Comparison of ENCODE assay signal across 23 cellular contexts in the genomic region with DNA sequence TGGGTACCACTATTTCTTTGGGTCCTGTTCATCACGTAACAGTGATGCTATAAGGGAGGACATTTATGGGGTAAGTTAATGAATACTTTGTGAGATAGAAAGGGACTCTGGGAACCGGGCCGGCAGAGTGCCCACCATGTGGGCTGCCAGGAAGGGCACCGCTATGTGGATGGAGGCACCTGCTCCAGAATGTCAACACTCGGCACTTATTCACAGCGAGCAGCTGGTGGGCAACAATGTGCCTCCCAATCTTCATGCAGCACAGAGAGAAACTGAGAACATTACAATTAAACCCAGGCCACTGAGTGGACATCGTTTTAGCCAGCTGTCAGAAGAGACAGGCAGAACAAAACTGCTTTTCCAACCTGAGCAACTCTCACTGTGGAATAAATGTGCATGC. TPM values are rescaled to one million over a fixed set of nuclear protein-coding genes. Genes with fewer than 3 reads are reported as not detected.
DNase-seq lines count a peak whose midpoint lies in the region; ATAC-seq, FAIRE-seq and TF ChIP-seq lines count a peak whose summit lies in the region.
"Had no signal": no experiment of that assay in that cellular context is flagged by ENCODE, and none has a peak within 500 bp of the region (broad histone marks: within the 10 kb centered on the region; RNA-seq: fewer than 3 reads in every experiment).

No MANE protein-coding gene starts in this region.

- TF ChIP-seq EP300 in A549 (IDR thresholded peaks at IDR 0.05) = no peak

- H3K27me3 ChIP-seq in trophoblast cell (ENCODE audit: insufficient read depth, low read length) (no peaks in the 10 kb centered on the region), H9 (ENCODE audit: insufficient read depth, low read length) (no peaks in the 10 kb centered on the region)

- H3K9me3 Mint-ChIP-seq in H9 = peaks cover 5% of the 10 kb centered on the region in 2 experiments; a peak in 4 of 5 replicates

- no peak overlapping the region for H3K56ac ChIP-seq in H9 (ENCODE audit: insufficient read length, low read depth, low read length)

- no peak overlapping the region for H3T11ph ChIP-seq in H9 (ENCODE audit: low read length)

- H3K27ac ChIP-seq in A549 (peak overlapping the region; percentile 47 to 68; a peak in 5 of 6 replicates), trophoblast cell (ENCODE audit: low read depth, low read length) (no peak overlapping the region), H9 (ENCODE audit: insufficient read length, low read depth, low read length) (no peak overlapping the region)
- H3K27ac ChIP-seq: C4-2B, HL-60, SK-N-MC had no signal

- ATAC-seq in A549 (no peak), GM19467 (IDR thresholded peaks at IDR 0.05; ENCODE audit: unreplicated experiment) (no peak)

- H3K23ac ChIP-seq in trophoblast cell (ENCODE audit: low read length) (no peak overlapping the region), H9 (ENCODE audit: insufficient read length, low read depth, low read length) (no peak overlapping the region)

- H3K9me3 ChIP-seq in A549 (peaks cover 17% of the 10 kb centered on the region), trophoblast cell (ENCODE audit: insufficient read depth, low read depth, low read length) (peaks cover 4% of the 10 kb centered on the region), H9 (ENCODE audit: control insufficient read depth, low read depth, low read length) (no peaks in the 10 kb centered on the region)

- no peaks in the 10 kb centered on the region for H3K36me3 ChIP-seq in trophoblast cell (ENCODE audit: control insufficient read depth in 1 of 2, insufficient read depth in 2 of 2, low read length in 2 of 2)
- H3K36me3 ChIP-seq: HAP-1 had no signal

- H2BK15ac ChIP-seq in H9 (ENCODE audit: low read depth, low read length) = no peak overlapping the region

- peaks cover 0 to 4% (median 3%) of the 10 kb centered on the region in 3 experiments; a peak in 1 of 7 replicates for H3K36me3 Mint-ChIP-seq in H9 (ENCODE audit: insufficient read depth in 1 of 3, low read depth in 3 of 3)

- H2AK5ac ChIP-seq in trophoblast cell (ENCODE audit: low read length) (no peak overlapping the region), H9 (ENCODE audit: insufficient read length, low read length) (no peak overlapping the region)

- H2BK5ac ChIP-seq in trophoblast cell (ENCODE audit: low read depth, low read length, poor library complexity) (no peak overlapping the region), H9 (ENCODE audit: insufficient read length, low read length) (no peak overlapping the region)

- H4K20me1 ChIP-seq in H9 (ENCODE audit: control insufficient read depth, insufficient read depth, insufficient read length) = no peaks in the 10 kb centered on the region

- no peaks in the 10 kb centered on the region for H3K23me2 ChIP-seq in H9 (ENCODE audit: insufficient read length, low read depth, low read length, poor library complexity, severe bottlenecking)

- H3K4me3 ChIP-seq in A549 (no peak overlapping the region), trophoblast cell (ENCODE audit: low read depth, low read length) (no peak overlapping the region)
- H3K4me3 ChIP-seq: HAP-1, SK-N-MC had no signal

- CTCF ChIA-PET in A549 (lab: Yijun Ruan, JAX) = interaction anchor here (1.7 to 2.6 kb wide), 3 partner anchors 13 to 127 kb away, joined by 4 to 12 read pairs (median 8); no protein-coding TSS in a partner anchor

- H4K91ac ChIP-seq in trophoblast cell (ENCODE audit: low read depth, low read length) (no peak overlapping the region), H9 (ENCODE audit: insufficient read length, low read depth, low read length) (no peak overlapping the region)

- H3K18ac ChIP-seq in trophoblast cell (ENCODE audit: low read length) = no peak overlapping the region
- no peak overlapping the region for H3K18ac ChIP-seq in H9 (ENCODE audit: insufficient read length, low read depth, low read length)

- H3K4me1 ChIP-seq in A549 (peaks cover 11% of the 10 kb centered on the region; the same call in 1 of the 3 replicates), trophoblast cell (ENCODE audit: control insufficient read depth in 1 of 2, insufficient read depth in 2 of 2, low read length in 2 of 2) (no peaks in the 10 kb centered on the region), H9 (ENCODE audit: insufficient read depth, low read length) (no peaks in the 10 kb centered on the region)
- H3K4me1 ChIP-seq: HAP-1 had no signal

- no peak overlapping the region for H3K27ac Mint-ChIP-seq in H9

- H4K5ac ChIP-seq in H9 (ENCODE audit: insufficient read length, low read depth, low read length) = no peak overlapping the region

- no peak overlapping the region for H2AFZ ChIP-seq in trophoblast cell (ENCODE audit: insufficient read depth, low read length, poor library complexity)
- H2AFZ ChIP-seq in H9 (ENCODE audit: low read length) = no peak overlapping the region

- H2BK12ac ChIP-seq in trophoblast cell (ENCODE audit: low read length) (no peak overlapping the region), H9 (ENCODE audit: insufficient read length, low read depth, low read length) (no peak overlapping the region)

- H3K9ac ChIP-seq in trophoblast cell (ENCODE audit: low read length) = peak overlapping the region; percentile 50
- H3K9ac ChIP-seq in H9 (ENCODE audit: extremely low read depth, insufficient read length, low read length) = no peak overlapping the region

- DNase-seq in A549 (ENCODE audit: low read depth in 1 of 2, low spot score in 1 of 2) (no peak), NCI-H1092 (lab: John Stamatoyannopoulos, UW) (peak; percentile 66), SHP77 treated with DMSO at 0.1 percent for 48 hours (lab: John Stamatoyannopoulos, UW) (peak; percentile 24), trophoblast cell (no peak), HT-29 (ENCODE audit: low spot score) (no peak), H9 (no peak)
- DNase-seq: CD8-positive, alpha-beta memory T cell; KG1; NCI-H1105 treated with DMSO at 0.1 percent for 48 hours; NCI-H2081; NCI-H2171; NCI-H345; NCI-H524 treated with DMSO at 0.1 percent for 48 hours; NCI-H82; Right ventricle myocardium superior had no signal

- POLR2A ChIA-PET in A549 (lab: Yijun Ruan, JAX) = no interaction called here

- H3K79me1 ChIP-seq in trophoblast cell (ENCODE audit: low read length) = no peaks in the 10 kb centered on the region
- no peaks in the 10 kb centered on the region for H3K79me1 ChIP-seq in H9 (ENCODE audit: insufficient read depth, low read depth, low read length, poor library complexity, severe bottlenecking)

- H3K4me2 ChIP-seq in A549 = peak overlapping the region; percentile 48; the same call in 2 of the 3 replicates
- H3K4me2 ChIP-seq in trophoblast cell (ENCODE audit: low read length) = no peak overlapping the region
- H3K4me2 ChIP-seq in H9 (ENCODE audit: insufficient read depth, insufficient read length, low read length) = no peak overlapping the region

- H3K27me3 Mint-ChIP-seq in H9 (ENCODE audit: low read depth) = peaks cover 44% of the 10 kb centered on the region

- no peak overlapping the region for H4K12ac ChIP-seq in trophoblast cell (ENCODE audit: low read depth, low read length)

- no peak overlapping the region for H4K8ac ChIP-seq in trophoblast cell (ENCODE audit: low read depth, low read length)
- no peak overlapping the region for H4K8ac ChIP-seq in H9 (replicated peaks; ENCODE audit: insufficient read length, low read depth, low read length)

- 83% methylated on average over 7 of the region's 7 CpGs for WGBS in A549 (ENCODE audit: missing lambda C conversion rate)
- WGBS in trophoblast cell (ENCODE audit: extremely low coverage, insufficient coverage, insufficient read length) = no CpG with 5 or more reads among the region's 7 CpGs
- WGBS in H9 (ENCODE audit: extremely low coverage, insufficient read length, low lambda C conversion rate) = no CpG with 5 or more reads among the region's 7 CpGs

- no peak for TF ChIP-seq RAD21 in A549 (conservative IDR thresholded peaks at IDR 0.05 in 1 of 2, IDR thresholded peaks at IDR 0.05 in 1 of 2)

- H2BK120ac ChIP-seq in trophoblast cell (ENCODE audit: insufficient read depth, low read length, poor library complexity) (no peak overlapping the region), H9 (ENCODE audit: low read depth, low read length, poor library complexity, severe bottlenecking) (no peak overlapping the region)

- H3K4me3 Mint-ChIP-seq in H9 = no peak overlapping the region
- H3K4me3 Mint-ChIP-seq: CD8-positive, alpha-beta memory T cell had no signal

- no peak for FAIRE-seq in A549 (lab: Jason Lieb, UNC)

- no peak for TF ChIP-seq CTCF in A549 (IDR thresholded peaks at IDR 0.05)
- no peak for TF ChIP-seq CTCF in H9 (conservative IDR thresholded peaks at IDR 0.05)

- H3K4ac ChIP-seq in trophoblast cell (ENCODE audit: low read depth, low read length) = no peak overlapping the region
- no peak overlapping the region for H3K4ac ChIP-seq in H9 (ENCODE audit: low read depth, low read length)

- H2BK20ac ChIP-seq in H9 (ENCODE audit: low read depth, low read length, poor library complexity, severe bottlenecking) = no peak overlapping the region

- no peaks in the 10 kb centered on the region for H3K4me1 Mint-ChIP-seq in H9
- H3K4me1 Mint-ChIP-seq: CD8-positive, alpha-beta memory T cell had no signal

- H3K79me2 ChIP-seq in trophoblast cell (ENCODE audit: control insufficient read depth, insufficient read depth, low read length, poor library complexity) (no peaks in the 10 kb centered on the region), H9 (ENCODE audit: insufficient read depth, low read length) (no peaks in the 10 kb centered on the region)

- no peak for TF ChIP-seq POLR2A in A549 (IDR thresholded peaks at IDR 0.05; ENCODE audit: low read length)

- H3K14ac ChIP-seq in trophoblast cell (ENCODE audit: low read length) (no peak overlapping the region), H9 (ENCODE audit: insufficient read depth, low read length) (no peak overlapping the region)

TF ChIP-seq in A549, 52 proteins besides CTCF, POLR2A, EP300 and RAD21 (continues in another document):
- TF ChIP-seq HOXA7 (CRISPR knock-in tag; IDR thresholded peaks at IDR 0.05) = no peak
- no peak for TF ChIP-seq TFCP2L1 (CRISPR knock-in tag; IDR thresholded peaks at IDR 0.05)

RNA-seq across cellular contexts. Expression of gene ELFN2, which starts 15.8 kb away (rescaled TPM):
- polyA plus RNA-seq in A549 (2011; rRNA removed) = 0.94 and 1.0 TPM in 2 replicates
- polyA plus RNA-seq in A549 (2012; cell fraction: cytosol; rRNA removed) = 2.0 and 3.1 TPM in 2 replicates
- 11.0 and 14.5 TPM in 2 replicates for polyA plus RNA-seq in A549 (2012; cell fraction: nucleus; rRNA removed)
- polyA plus RNA-seq in A549 (2017; fragmentation: RNase III; extraction: RNeasy Plus Mini Kit Qiagen cat#74134 plus additional on column Dnase treatment) = 7.5 to 9.6 TPM (median 8.1 TPM) in 3 replicates
- 1.2 and 1.7 TPM in 2 replicates for polyA minus RNA-seq in A549 (2011; rRNA and poly(A)+ RNA removed)
- polyA plus RNA-seq in trophoblast cell (2013) = 0.49 and 0.51 TPM in 2 replicates
- total RNA-seq in HT-29 (2014; rRNA removed; shearing (Covaris generic)) = 0.03 TPM in 1 of 2 replicates, not detected in the other
- total RNA-seq in H9 (2021) = 0.64 and 0.70 TPM in 2 replicates
- total RNA-seq: G401 had no signal

RNA-seq across cellular contexts. Expression of gene MFNG, which starts 43.1 kb away (rescaled TPM):
- polyA plus RNA-seq in A549 (2011; rRNA removed) (1.2 and 2.0 TPM in 2 replicates), A549 (2017; fragmentation: RNase III; extraction: RNeasy Plus Mini Kit Qiagen cat#74134 plus additional on column Dnase treatment) (1.7 to 1.8 TPM (median 1.7 TPM) in 3 replicates)
- polyA plus RNA-seq in A549 (2012; cell fraction: cytosol; rRNA removed) = 2.3 and 3.2 TPM in 2 replicates
- polyA plus RNA-seq in A549 (2012; cell fraction: nucleus; rRNA removed) = 18.4 and 23.7 TPM in 2 replicates
- polyA minus RNA-seq in A549 (2011; rRNA and poly(A)+ RNA removed) = 0.73 and 0.95 TPM in 2 replicates
- polyA plus RNA-seq in trophoblast cell (2013) = 0.08 and 0.36 TPM in 2 replicates
- 1.0 and 2.1 TPM in 2 replicates for total RNA-seq in HT-29 (2014; rRNA removed; shearing (Covaris generic))
- 2.0 and 3.3 TPM in 2 replicates for total RNA-seq in H9 (2021)
- total RNA-seq: HT1080, RPMI7951 had no signal

Comparison
In these comparisons a context has a peak if more than half of its experiments do, and no peak if none do; other contexts are left out.
1. DNase-seq: peak in NCI-H1092 (single experiment) and SHP77 treated with DMSO at 0.1 percent for 48 hours (single experiment); none in A549 (0 of 2), trophoblast cell (0 of 2), HT-29 (single experiment) and H9 (single experiment).
2. H3K27ac ChIP-seq: peak in A549 (2 of 2); none in trophoblast cell (single experiment) and H9 (single experiment).